In the genomic region with DNA sequence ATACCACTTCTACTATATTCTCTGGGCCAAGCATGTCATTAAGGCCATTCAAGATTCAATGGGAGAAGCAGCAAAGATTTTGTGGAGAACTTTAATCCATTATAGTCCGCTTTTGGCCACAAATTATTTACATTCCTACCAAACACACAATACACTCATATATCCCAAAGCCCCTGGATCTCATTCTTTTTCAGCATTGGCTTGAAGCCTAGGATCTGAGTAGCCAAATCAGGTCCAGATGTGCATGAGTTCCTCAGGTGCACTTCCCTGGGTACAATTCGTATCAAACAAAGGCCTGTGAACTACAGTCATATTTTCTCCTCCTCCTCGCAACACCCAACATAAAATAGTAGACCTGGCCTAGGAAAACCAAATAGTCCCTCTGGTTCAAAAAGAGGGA, we compare ENCODE assay signal across 1 cellular context.
TF ChIP-seq lines count a peak whose summit lies in the region.

No MANE protein-coding gene starts in this region.

TF ChIP-seq in SK-N-SH treated with all-trans-retinoic acid at 6 μM for 48 hours, 23 proteins besides CTCF, POLR2A, EP300 and RAD21 (continued from another document):
- TF ChIP-seq, protein P1, sequence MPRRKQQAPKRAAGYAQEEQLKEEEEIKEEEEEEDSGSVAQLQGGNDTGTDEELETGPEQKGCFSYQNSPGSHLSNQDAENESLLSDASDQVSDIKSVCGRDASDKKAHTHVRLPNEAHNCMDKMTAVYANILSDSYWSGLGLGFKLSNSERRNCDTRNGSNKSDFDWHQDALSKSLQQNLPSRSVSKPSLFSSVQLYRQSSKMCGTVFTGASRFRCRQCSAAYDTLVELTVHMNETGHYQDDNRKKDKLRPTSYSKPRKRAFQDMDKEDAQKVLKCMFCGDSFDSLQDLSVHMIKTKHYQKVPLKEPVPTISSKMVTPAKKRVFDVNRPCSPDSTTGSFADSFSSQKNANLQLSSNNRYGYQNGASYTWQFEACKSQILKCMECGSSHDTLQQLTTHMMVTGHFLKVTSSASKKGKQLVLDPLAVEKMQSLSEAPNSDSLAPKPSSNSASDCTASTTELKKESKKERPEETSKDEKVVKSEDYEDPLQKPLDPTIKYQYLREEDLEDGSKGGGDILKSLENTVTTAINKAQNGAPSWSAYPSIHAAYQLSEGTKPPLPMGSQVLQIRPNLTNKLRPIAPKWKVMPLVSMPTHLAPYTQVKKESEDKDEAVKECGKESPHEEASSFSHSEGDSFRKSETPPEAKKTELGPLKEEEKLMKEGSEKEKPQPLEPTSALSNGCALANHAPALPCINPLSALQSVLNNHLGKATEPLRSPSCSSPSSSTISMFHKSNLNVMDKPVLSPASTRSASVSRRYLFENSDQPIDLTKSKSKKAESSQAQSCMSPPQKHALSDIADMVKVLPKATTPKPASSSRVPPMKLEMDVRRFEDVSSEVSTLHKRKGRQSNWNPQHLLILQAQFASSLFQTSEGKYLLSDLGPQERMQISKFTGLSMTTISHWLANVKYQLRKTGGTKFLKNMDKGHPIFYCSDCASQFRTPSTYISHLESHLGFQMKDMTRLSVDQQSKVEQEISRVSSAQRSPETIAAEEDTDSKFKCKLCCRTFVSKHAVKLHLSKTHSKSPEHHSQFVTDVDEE (CRISPR knock-in tag; IDR thresholded peaks at IDR 0.05) = no peak
- TF ChIP-seq ZFP30 (CRISPR knock-in tag; IDR thresholded peaks at IDR 0.05) (no peak), ZNF565 (CRISPR knock-in tag; conservative IDR thresholded peaks at IDR 0.05; ENCODE audit: low read depth) (no peak), ZNF70 (CRISPR knock-in tag; IDR thresholded peaks at IDR 0.05) (no peak), PPARA (CRISPR knock-in tag; IDR thresholded peaks at IDR 0.05; ENCODE audit: borderline replicate concordance) (no peak), GLIS3 (CRISPR knock-in tag; IDR thresholded peaks at IDR 0.05) (no peak), ESRRG (CRISPR knock-in tag; IDR thresholded peaks at IDR 0.05) (no peak)
TF ChIP-seq in SK-N-SH treated with all-trans-retinoic acid at 6 μM for 48 hours: peak in this region for 0.
